Comparison of ENCODE assay signal across 8 cellular contexts in genomic region chr11:35615911-35616900, GRCh38. TPM values are rescaled to one million over a fixed set of nuclear protein-coding genes. Genes with fewer than 3 reads are reported as not detected.
DNase-seq lines count a peak whose midpoint lies in the region; ATAC-seq and TF ChIP-seq lines count a peak whose summit lies in the region.

No MANE protein-coding gene starts in this region.

- TF ChIP-seq CTCF in CD8-positive, alpha-beta T cell (IDR thresholded peaks at IDR 0.05), result peak; percentile 95
- TF ChIP-seq CTCF in ascending aorta (IDR thresholded peaks at IDR 0.05) (peak; percentile 60 to 79 (median 74)), tibial artery (IDR thresholded peaks at IDR 0.05) (peak; percentile 68 to 71)

- no peaks in the 10 kb centered on the region for H3K9me3 ChIP-seq in CD8-positive, alpha-beta T cell (ENCODE audit: low read length)
- H3K9me3 ChIP-seq in ascending aorta (no peaks in the 10 kb centered on the region), tibial artery (no peaks in the 10 kb centered on the region)

- intact Hi-C loops in CD8-positive, alpha-beta T cell (cut with DNase I, micrococcal nuclease), result loop anchor here (1.0 to 10.0 kb wide), 11 partner anchors 47 to 1131 kb away; partner anchors contain the start of gene TRIM44 (in 1 of the 2)
- intact Hi-C loops in ascending aorta (cut with DNase I), result loop anchor here (1.0 to 10.0 kb wide), 6 partner anchors 206 to 876 kb away; partner anchors contain the start of genes COMMD9 and LDLRAD3
- intact Hi-C loops in tibial artery (cut with DNase I; ENCODE audit: low total_unique reads), result loop anchor here (5.0 to 10.0 kb wide), 5 partner anchors 46 to 869 kb away; partner anchors contain the start of gene TRIM44

- H3K4me1 ChIP-seq in CD8-positive, alpha-beta T cell (ENCODE audit: insufficient read depth, low read length), result peaks cover 17% of the 10 kb centered on the region
- peaks cover 3 to 16% of the 10 kb centered on the region in 2 donors for H3K4me1 ChIP-seq in ascending aorta
- peaks cover 0 to 31% (median 23%) of the 10 kb centered on the region in 4 donors for H3K4me1 ChIP-seq in tibial artery

- H3K4me3 Mint-ChIP-seq in CD8-positive, alpha-beta T cell, result no peak overlapping the region

- ATAC-seq in CD8-positive, alpha-beta T cell, result peak; percentile 61
- ATAC-seq in HG03135 (IDR thresholded peaks at IDR 0.05; ENCODE audit: unreplicated experiment), result no peak

- peaks cover 44% of the 10 kb centered on the region for H3K27me3 Mint-ChIP-seq in CD8-positive, alpha-beta T cell (ENCODE audit: low read depth)

- H3K27ac ChIP-seq in CD8-positive, alpha-beta T cell (ENCODE audit: low read depth, low read length), result no peak overlapping the region
- H3K27ac ChIP-seq in ascending aorta (no peak overlapping the region), tibial artery (no peak overlapping the region)

- no peak overlapping the region for H3K27ac Mint-ChIP-seq in CD8-positive, alpha-beta T cell

- peaks cover 14% of the 10 kb centered on the region for H3K4me1 Mint-ChIP-seq in CD8-positive, alpha-beta T cell (ENCODE audit: low read depth)

- POLR2A ChIA-PET in CD8-positive, alpha-beta T cell (lab: Charles Lee), result no interaction called here

- CTCF ChIA-PET in CD8-positive, alpha-beta T cell (lab: Charles Lee), result interaction anchor here (0.8 to 2.3 kb wide), 13 partner anchors 9 to 876 kb away, joined by 3 to 31 read pairs (median 5); no protein-coding TSS in a partner anchor

- no peak overlapping the region for H3K4me3 ChIP-seq in CD8-positive, alpha-beta T cell (ENCODE audit: low read depth, low read length)
- H3K4me3 ChIP-seq in ascending aorta, result no peak overlapping the region
- no peak overlapping the region for H3K4me3 ChIP-seq in tibial artery

- peak in 1 of 7 experiments; percentile 28 for DNase-seq in CD8-positive, alpha-beta T cell
- DNase-seq in H4 (ENCODE audit: low spot score) (peak; percentile 66), NCI-H446 treated with DMSO at 0.1 percent for 48 hours (lab: John Stamatoyannopoulos, UW) (peak; percentile 77), ascending aorta (ENCODE audit: low spot score in 2 of 2) (no peak), iris pigment epithelial cell (ENCODE audit: low read depth) (peak; percentile 79), tibial artery (no peak)
- DNase-seq in stimulated activated CD4-positive, alpha-beta T cell treated with anti-CD3 and anti-CD28 coated beads, Interleukin-1b, Interleukin-23, amount 100 ng/mL, for 48 hours, result no peak

- no peaks in the 10 kb centered on the region for H3K9me3 Mint-ChIP-seq in CD8-positive, alpha-beta T cell

- peaks cover 17% of the 10 kb centered on the region for H3K27me3 ChIP-seq in CD8-positive, alpha-beta T cell (ENCODE audit: insufficient read depth, low read length)
- no peaks in the 10 kb centered on the region for H3K27me3 ChIP-seq in ascending aorta
- H3K27me3 ChIP-seq in tibial artery, result peaks cover 0 to 22% of the 10 kb centered on the region in 2 donors

- no peaks in the 10 kb centered on the region for H3K36me3 Mint-ChIP-seq in CD8-positive, alpha-beta T cell

- no peaks in the 10 kb centered on the region for H3K36me3 ChIP-seq in CD8-positive, alpha-beta T cell (ENCODE audit: insufficient read depth, low read length)
- no peaks in the 10 kb centered on the region for H3K36me3 ChIP-seq in ascending aorta
- H3K36me3 ChIP-seq in tibial artery, result no peaks in the 10 kb centered on the region

RNA-seq across cellular contexts. Expression of gene FJX1, which starts 2.1 kb away (rescaled TPM):
- total RNA-seq in CD8-positive, alpha-beta T cell, result not detected
- 11.3 and 14.5 TPM in 2 replicates for total RNA-seq in H4 (2014; rRNA removed; shearing (Covaris generic))
- total RNA-seq in ascending aorta, result 16.4 TPM

RNA-seq across cellular contexts. Expression of gene TRIM44, which starts 46.4 kb away (rescaled TPM):
- 10 to 100 TPM; 25.7 to 29.5 TPM for total RNA-seq in CD8-positive, alpha-beta T cell
- total RNA-seq in H4 (2014; rRNA removed; shearing (Covaris generic)), result 31.7 and 60.7 TPM in 2 replicates
- 6.1 TPM for total RNA-seq in ascending aorta

Comparison
In these comparisons a context has a peak if more than half of its experiments do, and no peak if none do; other contexts are left out.
1. DNase-seq: peak in H4 (single experiment), NCI-H446 treated with DMSO at 0.1 percent for 48 hours (single experiment) and iris pigment epithelial cell (single experiment); none in ascending aorta (0 of 2), tibial artery (0 of 2) and stimulated activated CD4-positive, alpha-beta T cell treated with anti-CD3 and anti-CD28 coated beads, Interleukin-1b, Interleukin-23, amount 100 ng/mL, for 48 hours (single experiment).
2. RNA of gene FJX1, which starts 2.1 kb away (total RNA-seq): 16.4 TPM in ascending aorta (single experiment) and 11.3 to 14.5 TPM in H4; not detected in CD8-positive, alpha-beta T cell; every median in the first group is over 10 times any median in the second.
3. Peak in every context shown above with its lines, with median percentiles within 50 percentile points of each other: CTCF ChIP-seq.